ENCODE assay signal across 11 cellular contexts in the genomic region with DNA sequence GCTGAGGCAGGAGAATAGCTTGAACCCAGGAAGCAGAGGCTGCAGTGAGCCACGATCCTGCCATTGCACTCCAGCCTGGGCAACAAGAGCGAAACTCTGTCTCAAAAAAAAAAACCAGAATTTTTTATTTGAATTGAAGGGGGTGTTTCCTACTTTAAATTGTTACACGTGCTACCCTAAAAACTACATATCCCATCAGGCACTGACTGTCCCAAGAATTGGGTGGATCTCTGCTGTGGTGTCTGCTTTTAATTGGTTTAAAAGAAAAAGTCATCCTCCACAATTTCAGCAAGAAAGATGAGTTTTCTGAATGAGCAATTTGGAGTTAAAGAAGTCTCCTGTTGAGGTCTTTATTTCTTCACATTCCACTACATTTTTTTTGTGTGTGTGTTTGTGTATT. TPM values are rescaled to one million over a fixed set of nuclear protein-coding genes. Genes with fewer than 3 reads are reported as not detected.
A peak's percentile ranks its signal among the peaks of the same experiment; 100 is the strongest.
DNase-seq lines count a peak whose midpoint lies in the region; FAIRE-seq and TF ChIP-seq lines count a peak whose summit lies in the region.
"Had no signal": no experiment of that assay in that cellular context is flagged by ENCODE, and none has a peak within 500 bp of the region (broad histone marks: within the 10 kb centered on the region; RNA-seq: fewer than 3 reads in every experiment).

No MANE protein-coding gene starts in this region.

- no peak overlapping the region for H2BK20ac ChIP-seq in H1 (ENCODE audit: low read length)

- no peak for TF ChIP-seq RAD21 in H1 (IDR thresholded peaks at IDR 0.05 in 1 of 2, conservative IDR thresholded peaks at IDR 0.05 in 1 of 2; ENCODE audit: low read depth in 2 of 2, low read length in 2 of 2)

- H2BK12ac ChIP-seq in H1 (ENCODE audit: low read depth, low read length), result no peak overlapping the region

- H3K36me3 ChIP-seq in PC-9 (ENCODE audit: low read depth), result no peaks in the 10 kb centered on the region
- H3K36me3 ChIP-seq in H1 (ENCODE audit: control insufficient read depth in 2 of 4, insufficient read depth in 4 of 4, low read length in 3 of 4), result peaks cover 0 to 24% (median 2%) of the 10 kb centered on the region in 4 experiments; a peak in 3 of 8 replicates

- H3F3A ChIP-seq in PC-9 (ENCODE audit: insufficient read depth, low read depth), result 0 out of 2 replicates have a peak, but pooled peaks cover 3% of the 10 kb centered on the region

- H3K4ac ChIP-seq in H1 (replicated peaks; ENCODE audit: insufficient read length, low read depth, low read length), result no peak overlapping the region

- H3K27me3 Mint-ChIP-seq in progenitor cell of endocrine pancreas, result no peaks in the 10 kb centered on the region

- peak overlapping the region; percentile 98 for H3K4me3 Mint-ChIP-seq in progenitor cell of endocrine pancreas (ENCODE audit: low read depth)

- CTCF ChIA-PET in PC-9 (lab: Charles Lee), result no interaction called here
- CTCF ChIA-PET in H1 (lab: Charles Lee; ENCODE audit: partially characterized antibody), result no interaction called here

- WGBS in H1 (ENCODE audit: extremely low coverage in 1 of 2, insufficient coverage in 1 of 2, insufficient read length in 1 of 2, insufficient replicate concordance in 2 of 2, low coverage in 1 of 2, low lambda C conversion rate in 2 of 2, missing lambda C conversion rate in 1 of 2), 2 experiments, result 84% methylated on average over 3 of the region's 3 CpGs; no CpG with 5 or more reads in 1 of the 2 experiments

- intact Hi-C loops in PC-9 (cut with micrococcal nuclease; ENCODE audit: unreplicated experiment), result no loop called here

- H3K9me3 Mint-ChIP-seq in progenitor cell of endocrine pancreas (ENCODE audit: low read depth), result no peaks in the 10 kb centered on the region

- H4K20me1 ChIP-seq in PC-9 (ENCODE audit: insufficient read depth), result peaks cover 32% of the 10 kb centered on the region
- H4K20me1 ChIP-seq in H1 (replicated peaks in 1 of 2; ENCODE audit: control insufficient read depth in 1 of 2, insufficient read depth in 2 of 2, low read length in 2 of 2), result peaks cover 15 to 17% of the 10 kb centered on the region in 2 experiments

- no peak for FAIRE-seq in H1 (lab: Jason Lieb, UNC)
- FAIRE-seq: A204.1 had no signal

- H3K14ac ChIP-seq in H1 (ENCODE audit: insufficient read length), result no peak overlapping the region

- no peak overlapping the region for H3K23ac ChIP-seq in H1 (ENCODE audit: insufficient read length)

- BruUV-seq in PC-9 (replicated peaks; lab: Mats Ljungman, UMichigan), result no TSS peak

- no peak overlapping the region for H3K9ac ChIP-seq in H1 (replicated peaks in 1 of 4; ENCODE audit: extremely low read depth in 1 of 4, low read depth in 3 of 4, low read length in 3 of 4)

- no peaks in the 10 kb centered on the region for H3K9me3 ChIP-seq in PC-9 (ENCODE audit: insufficient read depth, low read depth)
- H3K9me3 ChIP-seq in H1 (ENCODE audit: insufficient read depth in 2 of 2, low read depth in 1 of 2, low read length in 1 of 2), result no peaks in the 10 kb centered on the region

- H3K4me1 Mint-ChIP-seq in progenitor cell of endocrine pancreas (ENCODE audit: low read depth), result peaks cover 25% of the 10 kb centered on the region

- H3K23me2 ChIP-seq in H1 (ENCODE audit: low read depth, low read length), result no peaks in the 10 kb centered on the region; the same call in 1 of the 2 replicates

- H3K27me3 ChIP-seq in PC-9 (ENCODE audit: insufficient read depth, low read depth) (no peaks in the 10 kb centered on the region), H1 (replicated peaks in 1 of 4; ENCODE audit: control insufficient read depth in 3 of 4, extremely low read depth in 1 of 4, insufficient read depth in 3 of 4, low read length in 3 of 4) (no peaks in the 10 kb centered on the region)

- H3K18ac ChIP-seq in H1 (ENCODE audit: extremely low read depth, low read length), result no peak overlapping the region

- no peak for TF ChIP-seq EP300 in H1 (IDR thresholded peaks at IDR 0.05; ENCODE audit: borderline replicate concordance in 1 of 2, low read depth in 2 of 2, low read length in 2 of 2)

- peak; percentile 6 for DNase-seq in NOMO-1 treated with DMSO at 0.1 percent for 48 hours (lab: John Stamatoyannopoulos, UW; ENCODE audit: unreplicated experiment)
- no peak for DNase-seq in NOMO-1 treated with dmso at 0.1 percent for 144 hours (lab: John Stamatoyannopoulos, UW; ENCODE audit: unreplicated experiment)
- DNase-seq in PC-9, result no peak
- no peak for DNase-seq in H1 (ENCODE audit: low read depth in 1 of 2, low spot score in 2 of 2)
- no peak for DNase-seq in progenitor cell of endocrine pancreas (ENCODE audit: low spot score, unreplicated experiment)
- DNase-seq in amniotic stem cell (lab: John Stamatoyannopoulos, UW), result no peak
- no peak for DNase-seq in activated gamma-delta T cell (lab: John Stamatoyannopoulos, UW)
- no peak for DNase-seq in epidermal melanocyte (ENCODE audit: insufficient read length, low spot score)
- DNase-seq: activated gamma-delta T cell treated with Interleukin-2 at 50 U/mL for 16 hours, NCI-H2081 had no signal

- H3K36me3 Mint-ChIP-seq in progenitor cell of endocrine pancreas (ENCODE audit: insufficient read depth), result peaks cover 9% of the 10 kb centered on the region

- no peak overlapping the region for H2AFZ ChIP-seq in PC-9
- no peak overlapping the region for H2AFZ ChIP-seq in H1 (ENCODE audit: low read length)

- no peak overlapping the region for H2BK120ac ChIP-seq in H1 (replicated peaks; ENCODE audit: low read depth, low read length)

- no peaks in the 10 kb centered on the region for H3K9me2 ChIP-seq in PC-9 (ENCODE audit: insufficient read depth)

- POLR2A ChIA-PET in PC-9 (lab: Charles Lee; ENCODE audit: unreplicated experiment), result interaction anchor here (0.7 kb wide), 1 partner anchor 680 kb away, joined by 16 read pairs; no protein-coding TSS in a partner anchor
- POLR2A ChIA-PET in H1 (lab: Charles Lee; ENCODE audit: partially characterized antibody), result no interaction called here

- H3K27ac Mint-ChIP-seq in progenitor cell of endocrine pancreas, result peak overlapping the region; percentile 50

- H3K27ac ChIP-seq in PC-9, result no peak overlapping the region
- no peak overlapping the region for H3K27ac ChIP-seq in H1 (ENCODE audit: low read depth, low read length)

- H4K5ac ChIP-seq in H1 (ENCODE audit: insufficient read length, low read depth, low read length), result no peak overlapping the region

- no peak overlapping the region for H2AK5ac ChIP-seq in H1 (ENCODE audit: low read depth, low read length)

- no peak overlapping the region for H2BK5ac ChIP-seq in H1 (ENCODE audit: low read depth, low read length)

- H3K4me2 ChIP-seq in PC-9, result peak overlapping the region; percentile 94
- peak overlapping the region; percentile 61 to 73; a peak in 3 of 4 replicates for H3K4me2 ChIP-seq in H1 (ENCODE audit: insufficient read depth in 1 of 2, low read depth in 2 of 2, low read length in 2 of 2)

- H3K4me1 ChIP-seq in PC-9 (replicated peaks; ENCODE audit: insufficient read depth) (no peaks in the 10 kb centered on the region), H1 (replicated peaks in 1 of 4; ENCODE audit: control insufficient read depth in 3 of 4, insufficient read depth in 4 of 4, low read length in 3 of 4) (peaks cover 0 to 6% (median 2%) of the 10 kb centered on the region in 4 experiments; a peak in 6 of 7 replicates)

- H4K91ac ChIP-seq in H1 (replicated peaks; ENCODE audit: insufficient read length, low read length), result no peak overlapping the region

- no peak overlapping the region for H3K56ac ChIP-seq in H1 (replicated peaks; ENCODE audit: insufficient read length, low read depth, low read length)

- H3K79me2 ChIP-seq in PC-9 (ENCODE audit: low read depth) (peaks cover 70% of the 10 kb centered on the region), H1 (ENCODE audit: control insufficient read depth in 1 of 2, insufficient read depth in 2 of 2, low read length in 2 of 2) (peaks cover 9 to 67% of the 10 kb centered on the region in 2 experiments)

- TF ChIP-seq CTCF in PC-9 (conservative IDR thresholded peaks at IDR 0.05) (no peak), H1 (IDR thresholded peaks at IDR 0.05; ENCODE audit: control extremely low read depth in 1 of 3, insufficient read depth in 1 of 3, low read depth in 1 of 3, low read length in 3 of 3) (no peak), progenitor cell of endocrine pancreas (IDR thresholded peaks at IDR 0.05; ENCODE audit: unreplicated experiment) (no peak)

- no peak for TF ChIP-seq POLR2A in H1 (IDR thresholded peaks at IDR 0.05; ENCODE audit: control extremely low read depth in 1 of 2, low read depth in 2 of 2, low read length in 2 of 2)

- H4K8ac ChIP-seq in H1 (ENCODE audit: extremely low read depth, insufficient read depth, low read length), result no peak overlapping the region

- H2BK15ac ChIP-seq in H1 (ENCODE audit: low read length), result no peak overlapping the region

- no peak overlapping the region; the same call in 1 of the 2 replicates for H3K4me3 ChIP-seq in PC-9
- H3K4me3 ChIP-seq in H1 (ENCODE audit: extremely low read depth in 1 of 4, insufficient read depth in 2 of 4, low read depth in 3 of 4, low read length in 4 of 4), result peak overlapping the region in 3 of 4 experiments; percentile 10 to 88 (median 87); a peak in 3 of 8 replicates

- H3K79me1 ChIP-seq in H1 (ENCODE audit: low read depth, low read length), result no peaks in the 10 kb centered on the region; the same call in 1 of the 2 replicates

RNA-seq across cellular contexts. Expression of gene PDIA3, which starts 2.1 kb away (rescaled TPM):
- 435 and 445 TPM in 2 replicates for total RNA-seq in PC-9 (2021)
- 653 and 655 TPM in 2 replicates for total RNA-seq in H1 (2021; fragmentation: NEBNext Ultra II Directional; extraction: Animal tissue kit (Norgen Biotek cat#: 25700))
- 70.8 and 90.4 TPM in 2 replicates for polyA plus RNA-seq in H1 (2011; rRNA removed)
- 121 TPM for polyA plus RNA-seq in H1 (2011; cell fraction: cytosol; rRNA removed)
- 1,003 TPM for polyA plus RNA-seq in H1 (2011; cell fraction: nucleus; rRNA removed)
- polyA plus RNA-seq in H1 (2012, experiment 1 of 2), result 447 to 565 TPM (median 501 TPM) in 4 replicates
- 101 TPM for polyA plus RNA-seq in H1 (2012, experiment 2 of 2)
- 710 TPM for polyA plus RNA-seq in H1 (2013, experiment 1 of 2)
- 740 TPM for polyA plus RNA-seq in H1 (2013, experiment 2 of 2)
- polyA minus RNA-seq in H1 (2011; rRNA and poly(A)+ RNA removed), result 32.6 and 46.8 TPM in 2 replicates
- polyA minus RNA-seq in H1 (2011; cell fraction: cytosol; rRNA and poly(A)+ RNA removed), result 236 TPM
- 109 TPM for polyA minus RNA-seq in H1 (2011; cell fraction: nucleus; rRNA and poly(A)+ RNA removed)
- 520 and 525 TPM in 2 replicates for total RNA-seq in progenitor cell of endocrine pancreas

RNA-seq across cellular contexts. Expression of gene ELL3, which starts 28.4 kb away (rescaled TPM):
- total RNA-seq in PC-9 (2021) (6.1 and 7.0 TPM in 2 replicates), progenitor cell of endocrine pancreas (2.1 and 3.8 TPM in 2 replicates)
- total RNA-seq in H1 (2021; fragmentation: NEBNext Ultra II Directional; extraction: Animal tissue kit (Norgen Biotek cat#: 25700)), result 9.2 and 11.0 TPM in 2 replicates
- 13.7 and 15.5 TPM in 2 replicates for polyA plus RNA-seq in H1 (2011; rRNA removed)
- polyA plus RNA-seq in H1 (2011; cell fraction: cytosol; rRNA removed), result 15.8 TPM
- polyA plus RNA-seq in H1 (2011; cell fraction: nucleus; rRNA removed), result 20.9 TPM
- 6.7 to 10.4 TPM (median 8.4 TPM) in 4 replicates for polyA plus RNA-seq in H1 (2012, experiment 1 of 2)
- polyA plus RNA-seq in H1 (2012, experiment 2 of 2), result 5.6 TPM
- polyA plus RNA-seq in H1 (2013, experiment 1 of 2), result 5.5 TPM
- 5.8 TPM for polyA plus RNA-seq in H1 (2013, experiment 2 of 2)
- polyA minus RNA-seq in H1 (2011; rRNA and poly(A)+ RNA removed), result 26.8 and 31.5 TPM in 2 replicates
- polyA minus RNA-seq in H1 (2011; cell fraction: cytosol; rRNA and poly(A)+ RNA removed), result 10.0 TPM
- 14.1 TPM for polyA minus RNA-seq in H1 (2011; cell fraction: nucleus; rRNA and poly(A)+ RNA removed)

RNA-seq across cellular contexts. Expression of gene SERF2, which starts 43.7 kb away (rescaled TPM):
- total RNA-seq in PC-9 (2021) (612 and 779 TPM in 2 replicates), progenitor cell of endocrine pancreas (597 and 612 TPM in 2 replicates)
- 655 and 672 TPM in 2 replicates for total RNA-seq in H1 (2021; fragmentation: NEBNext Ultra II Directional; extraction: Animal tissue kit (Norgen Biotek cat#: 25700))
- 999 and 1,376 TPM in 2 replicates for polyA plus RNA-seq in H1 (2011; rRNA removed)
- 1,174 TPM for polyA plus RNA-seq in H1 (2011; cell fraction: cytosol; rRNA removed)
- 1,118 TPM for polyA plus RNA-seq in H1 (2011; cell fraction: nucleus; rRNA removed)
- 775 to 1,254 TPM (median 901 TPM) in 4 replicates for polyA plus RNA-seq in H1 (2012, experiment 1 of 2)
- polyA plus RNA-seq in H1 (2012, experiment 2 of 2), result 2,658 TPM
- polyA plus RNA-seq in H1 (2013, experiment 1 of 2), result 1,567 TPM
- polyA plus RNA-seq in H1 (2013, experiment 2 of 2), result 1,462 TPM
- 150 and 259 TPM in 2 replicates for polyA minus RNA-seq in H1 (2011; rRNA and poly(A)+ RNA removed)
- 192 TPM for polyA minus RNA-seq in H1 (2011; cell fraction: cytosol; rRNA and poly(A)+ RNA removed)
- polyA minus RNA-seq in H1 (2011; cell fraction: nucleus; rRNA and poly(A)+ RNA removed), result 219 TPM

RNA-seq across cellular contexts. Expression of gene SERINC4, which starts 51.6 kb away (rescaled TPM):
- total RNA-seq in PC-9 (2021), result 0.46 TPM in 1 of 2 replicates, not detected in the other
- not detected in 2 replicates for total RNA-seq in H1 (2021; fragmentation: NEBNext Ultra II Directional; extraction: Animal tissue kit (Norgen Biotek cat#: 25700))
- polyA plus RNA-seq in H1 (2011; rRNA removed), result 0.08 and 0.14 TPM in 2 replicates
- 0.16 TPM for polyA plus RNA-seq in H1 (2011; cell fraction: cytosol; rRNA removed)
- polyA plus RNA-seq in H1 (2011; cell fraction: nucleus; rRNA removed), result 0.11 TPM
- polyA plus RNA-seq in H1 (2012, experiment 1 of 2), result not detected in 4 replicates
- 0.91 TPM for polyA plus RNA-seq in H1 (2012, experiment 2 of 2)
- polyA plus RNA-seq in H1 (2013, experiment 1 of 2), result 0.08 TPM
- polyA plus RNA-seq in H1 (2013, experiment 2 of 2), result 0.06 TPM
- polyA minus RNA-seq in H1 (2011; rRNA and poly(A)+ RNA removed), result 0.06 TPM in 1 of 2 replicates, not detected in the other
- not detected for polyA minus RNA-seq in H1 (2011; cell fraction: cytosol; rRNA and poly(A)+ RNA removed)
- not detected for polyA minus RNA-seq in H1 (2011; cell fraction: nucleus; rRNA and poly(A)+ RNA removed)
- total RNA-seq in progenitor cell of endocrine pancreas, result 0.33 and 0.36 TPM in 2 replicates

RNA-seq across cellular contexts. Expression of gene HYPK, which starts 52.0 kb away (rescaled TPM):
- 10.1 and 14.4 TPM in 2 replicates for total RNA-seq in PC-9 (2021)
- 9.9 and 17.6 TPM in 2 replicates for total RNA-seq in H1 (2021; fragmentation: NEBNext Ultra II Directional; extraction: Animal tissue kit (Norgen Biotek cat#: 25700))
- polyA plus RNA-seq in H1 (2011; rRNA removed), result 5.0 and 5.4 TPM in 2 replicates
- 7.6 TPM for polyA plus RNA-seq in H1 (2011; cell fraction: cytosol; rRNA removed)
- polyA plus RNA-seq in H1 (2011; cell fraction: nucleus; rRNA removed), result 11.4 TPM
- polyA plus RNA-seq in H1 (2012, experiment 1 of 2), result 5.7 to 13.5 TPM (median 7.3 TPM) in 4 replicates
- polyA plus RNA-seq in H1 (2012, experiment 2 of 2), result 2.6 TPM
- 191 TPM for polyA plus RNA-seq in H1 (2013, experiment 1 of 2)
- 216 TPM for polyA plus RNA-seq in H1 (2013, experiment 2 of 2)
- polyA minus RNA-seq in H1 (2011; rRNA and poly(A)+ RNA removed), result 4.3 and 6.2 TPM in 2 replicates
- polyA minus RNA-seq in H1 (2011; cell fraction: cytosol; rRNA and poly(A)+ RNA removed), result 21.1 TPM
- 17.1 TPM for polyA minus RNA-seq in H1 (2011; cell fraction: nucleus; rRNA and poly(A)+ RNA removed)
- total RNA-seq in progenitor cell of endocrine pancreas, result 14.6 and 20.0 TPM in 2 replicates
